In the genomic region with DNA sequence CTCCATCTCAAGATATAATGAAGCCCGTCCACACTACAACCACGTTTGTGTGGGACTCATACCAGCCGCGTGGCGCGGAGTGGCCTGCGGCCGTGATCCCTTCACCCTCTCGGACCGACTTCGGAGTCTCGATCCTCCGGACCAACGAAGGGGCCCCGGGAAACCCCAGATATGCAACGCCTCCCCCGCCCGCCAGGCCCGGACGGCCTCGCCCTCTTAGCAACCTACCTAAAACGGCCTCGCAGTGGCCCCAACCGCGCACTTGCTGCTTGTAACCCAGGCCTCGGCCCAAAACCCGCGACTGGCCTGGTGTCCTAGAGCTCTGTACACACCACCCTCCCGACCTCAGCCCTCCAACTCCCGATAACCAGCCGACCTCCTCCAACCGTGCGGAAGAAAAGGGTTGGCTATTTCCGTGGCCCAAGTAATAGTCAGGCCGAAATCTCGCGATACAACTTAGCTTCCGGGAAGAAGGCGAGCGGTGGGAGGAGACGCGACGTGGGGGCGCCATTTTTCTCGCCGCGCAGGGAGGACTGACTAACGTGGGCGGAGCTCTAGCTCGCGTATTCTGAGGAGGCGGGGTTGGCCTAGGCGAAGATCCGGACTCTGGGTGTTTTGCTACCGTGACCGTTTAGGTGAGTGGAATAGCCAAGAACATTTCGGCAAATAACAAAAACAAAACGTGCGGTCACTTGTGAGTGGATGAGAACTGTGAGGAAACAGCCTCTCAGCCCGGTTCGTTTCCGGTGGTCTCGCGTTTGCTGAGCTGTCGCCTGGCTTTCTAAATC, we compare ENCODE assay signal across 1 cellular context.
TF ChIP-seq lines count a peak whose summit lies in the region.

A gene (plus strand): TSS at position 579 of the 788 bp plus-strand sequence. CDS start 5,722 bp downstream, outside the sequence.
A gene with protein sequence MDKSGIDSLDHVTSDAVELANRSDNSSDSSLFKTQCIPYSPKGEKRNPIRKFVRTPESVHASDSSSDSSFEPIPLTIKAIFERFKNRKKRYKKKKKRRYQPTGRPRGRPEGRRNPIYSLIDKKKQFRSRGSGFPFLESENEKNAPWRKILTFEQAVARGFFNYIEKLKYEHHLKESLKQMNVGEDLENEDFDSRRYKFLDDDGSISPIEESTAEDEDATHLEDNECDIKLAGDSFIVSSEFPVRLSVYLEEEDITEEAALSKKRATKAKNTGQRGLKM (minus strand): TSS at position 402 of the 788 bp plus-strand sequence. CDS start 2,191 bp downstream, outside the sequence.

TF ChIP-seq in HepG2, 621 proteins besides CTCF, POLR2A, EP300 and RAD21 (continued from another document and continues in another):
- no peak for TF ChIP-seq KDM6A (CRISPR knock-in tag; IDR thresholded peaks at IDR 0.05; ENCODE audit: low read depth)
- TF ChIP-seq, protein P1, sequence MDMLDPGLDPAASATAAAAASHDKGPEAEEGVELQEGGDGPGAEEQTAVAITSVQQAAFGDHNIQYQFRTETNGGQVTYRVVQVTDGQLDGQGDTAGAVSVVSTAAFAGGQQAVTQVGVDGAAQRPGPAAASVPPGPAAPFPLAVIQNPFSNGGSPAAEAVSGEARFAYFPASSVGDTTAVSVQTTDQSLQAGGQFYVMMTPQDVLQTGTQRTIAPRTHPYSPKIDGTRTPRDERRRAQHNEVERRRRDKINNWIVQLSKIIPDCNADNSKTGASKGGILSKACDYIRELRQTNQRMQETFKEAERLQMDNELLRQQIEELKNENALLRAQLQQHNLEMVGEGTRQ (IDR thresholded peaks at IDR 0.05; ENCODE audit: low read depth, low read length): no peak
- TF ChIP-seq, protein P1 (CRISPR knock-in tag; IDR thresholded peaks at IDR 0.05; ENCODE audit: borderline replicate concordance): no peak; the same call in 1 of the 2 replicates
- no peak for TF ChIP-seq ZNF382 (CRISPR knock-in tag; IDR thresholded peaks at IDR 0.05; ENCODE audit: borderline replicate concordance)
- TF ChIP-seq ZMYM2 (CRISPR knock-in tag; IDR thresholded peaks at IDR 0.05): peak; percentile 77
- peak; percentile 76; the same call in 1 of the 2 replicates for TF ChIP-seq HNRNPL (IDR thresholded peaks at IDR 0.05; ENCODE audit: low read depth, low read length)
- no peak for TF ChIP-seq NFKB2 (CRISPR knock-in tag; IDR thresholded peaks at IDR 0.05; ENCODE audit: borderline replicate concordance)
- peak; percentile 73 for TF ChIP-seq ZBTB38 (CRISPR knock-in tag; IDR thresholded peaks at IDR 0.05)
- TF ChIP-seq MTA1 (CRISPR knock-in tag; IDR thresholded peaks at IDR 0.05; ENCODE audit: borderline replicate concordance): no peak
- no peak for TF ChIP-seq STAT5B (CRISPR knock-in tag; IDR thresholded peaks at IDR 0.05)
- TF ChIP-seq POLR2G (IDR thresholded peaks at IDR 0.05; ENCODE audit: low read depth, low read length): peak; percentile 99
- no peak for TF ChIP-seq ZFP36 (IDR thresholded peaks at IDR 0.05; ENCODE audit: borderline replicate concordance, low read depth, low read length, partially characterized antibody)
- peak; percentile 99 for TF ChIP-seq DR1 (CRISPR knock-in tag; IDR thresholded peaks at IDR 0.05)
- TF ChIP-seq ZBTB3 (CRISPR knock-in tag; IDR thresholded peaks at IDR 0.05; ENCODE audit: borderline replicate concordance, low read depth): peak; percentile 58; the same call in 1 of the 2 replicates
- no peak; the same call in 1 of the 2 replicates for TF ChIP-seq ZBTB8A (CRISPR knock-in tag; IDR thresholded peaks at IDR 0.05; ENCODE audit: borderline replicate concordance, low read depth)
- TF ChIP-seq ZBTB1 (CRISPR knock-in tag; IDR thresholded peaks at IDR 0.05; ENCODE audit: borderline replicate concordance): no peak
- TF ChIP-seq HMG20A (CRISPR knock-in tag; IDR thresholded peaks at IDR 0.05; ENCODE audit: borderline replicate concordance): no peak
- TF ChIP-seq GATA4 (IDR thresholded peaks at IDR 0.05; ENCODE audit: borderline replicate concordance, low read depth): peak; percentile 86
- peak; percentile 52; the same call in 1 of the 2 replicates for TF ChIP-seq NFIB (CRISPR knock-in tag; IDR thresholded peaks at IDR 0.05; ENCODE audit: borderline replicate concordance)
- 0 out of 2 replicates have a peak, but pooled peaks have one; percentile 76 for TF ChIP-seq SP4 (CRISPR knock-in tag; IDR thresholded peaks at IDR 0.05)
- TF ChIP-seq ZNF558 (CRISPR knock-in tag; IDR thresholded peaks at IDR 0.05; ENCODE audit: borderline replicate concordance): no peak
- TF ChIP-seq, protein P2, sequence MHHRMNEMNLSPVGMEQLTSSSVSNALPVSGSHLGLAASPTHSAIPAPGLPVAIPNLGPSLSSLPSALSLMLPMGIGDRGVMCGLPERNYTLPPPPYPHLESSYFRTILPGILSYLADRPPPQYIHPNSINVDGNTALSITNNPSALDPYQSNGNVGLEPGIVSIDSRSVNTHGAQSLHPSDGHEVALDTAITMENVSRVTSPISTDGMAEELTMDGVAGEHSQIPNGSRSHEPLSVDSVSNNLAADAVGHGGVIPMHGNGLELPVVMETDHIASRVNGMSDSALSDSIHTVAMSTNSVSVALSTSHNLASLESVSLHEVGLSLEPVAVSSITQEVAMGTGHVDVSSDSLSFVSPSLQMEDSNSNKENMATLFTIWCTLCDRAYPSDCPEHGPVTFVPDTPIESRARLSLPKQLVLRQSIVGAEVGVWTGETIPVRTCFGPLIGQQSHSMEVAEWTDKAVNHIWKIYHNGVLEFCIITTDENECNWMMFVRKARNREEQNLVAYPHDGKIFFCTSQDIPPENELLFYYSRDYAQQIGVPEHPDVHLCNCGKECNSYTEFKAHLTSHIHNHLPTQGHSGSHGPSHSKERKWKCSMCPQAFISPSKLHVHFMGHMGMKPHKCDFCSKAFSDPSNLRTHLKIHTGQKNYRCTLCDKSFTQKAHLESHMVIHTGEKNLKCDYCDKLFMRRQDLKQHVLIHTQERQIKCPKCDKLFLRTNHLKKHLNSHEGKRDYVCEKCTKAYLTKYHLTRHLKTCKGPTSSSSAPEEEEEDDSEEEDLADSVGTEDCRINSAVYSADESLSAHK (CRISPR knock-in tag; IDR thresholded peaks at IDR 0.05; ENCODE audit: borderline replicate concordance): no peak
- TF ChIP-seq, protein P3, sequence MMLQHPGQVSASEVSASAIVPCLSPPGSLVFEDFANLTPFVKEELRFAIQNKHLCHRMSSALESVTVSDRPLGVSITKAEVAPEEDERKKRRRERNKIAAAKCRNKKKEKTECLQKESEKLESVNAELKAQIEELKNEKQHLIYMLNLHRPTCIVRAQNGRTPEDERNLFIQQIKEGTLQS (CRISPR knock-in tag; IDR thresholded peaks at IDR 0.05): peak; percentile 20; the same call in 1 of the 2 replicates
- no peak; the same call in 1 of the 2 replicates for TF ChIP-seq SP140L (CRISPR knock-in tag; IDR thresholded peaks at IDR 0.05; ENCODE audit: borderline replicate concordance)
- TF ChIP-seq FOXA1 (IDR thresholded peaks at IDR 0.05): no peak
- TF ChIP-seq FOXA1 (CRISPR knock-in tag; IDR thresholded peaks at IDR 0.05): 0 out of 2 replicates have a peak, but pooled peaks have one; percentile 5
- no peak for TF ChIP-seq ZNF468 (CRISPR knock-in tag; IDR thresholded peaks at IDR 0.05)
- TF ChIP-seq SIN3B (IDR thresholded peaks at IDR 0.05; ENCODE audit: low read length): no peak
- no peak for TF ChIP-seq ZNF564 (CRISPR knock-in tag; IDR thresholded peaks at IDR 0.05)
- no peak; the same call in 1 of the 2 replicates for TF ChIP-seq ZSCAN9 (CRISPR knock-in tag; IDR thresholded peaks at IDR 0.05; ENCODE audit: borderline replicate concordance)
- no peak for TF ChIP-seq TBX3 (IDR thresholded peaks at IDR 0.05; ENCODE audit: borderline replicate concordance)
- TF ChIP-seq ZNF562 (CRISPR knock-in tag; IDR thresholded peaks at IDR 0.05; ENCODE audit: borderline replicate concordance): no peak
- TF ChIP-seq ZNF652 (CRISPR knock-in tag; IDR thresholded peaks at IDR 0.05; ENCODE audit: borderline replicate concordance, low read depth): no peak
- TF ChIP-seq, protein P4, sequence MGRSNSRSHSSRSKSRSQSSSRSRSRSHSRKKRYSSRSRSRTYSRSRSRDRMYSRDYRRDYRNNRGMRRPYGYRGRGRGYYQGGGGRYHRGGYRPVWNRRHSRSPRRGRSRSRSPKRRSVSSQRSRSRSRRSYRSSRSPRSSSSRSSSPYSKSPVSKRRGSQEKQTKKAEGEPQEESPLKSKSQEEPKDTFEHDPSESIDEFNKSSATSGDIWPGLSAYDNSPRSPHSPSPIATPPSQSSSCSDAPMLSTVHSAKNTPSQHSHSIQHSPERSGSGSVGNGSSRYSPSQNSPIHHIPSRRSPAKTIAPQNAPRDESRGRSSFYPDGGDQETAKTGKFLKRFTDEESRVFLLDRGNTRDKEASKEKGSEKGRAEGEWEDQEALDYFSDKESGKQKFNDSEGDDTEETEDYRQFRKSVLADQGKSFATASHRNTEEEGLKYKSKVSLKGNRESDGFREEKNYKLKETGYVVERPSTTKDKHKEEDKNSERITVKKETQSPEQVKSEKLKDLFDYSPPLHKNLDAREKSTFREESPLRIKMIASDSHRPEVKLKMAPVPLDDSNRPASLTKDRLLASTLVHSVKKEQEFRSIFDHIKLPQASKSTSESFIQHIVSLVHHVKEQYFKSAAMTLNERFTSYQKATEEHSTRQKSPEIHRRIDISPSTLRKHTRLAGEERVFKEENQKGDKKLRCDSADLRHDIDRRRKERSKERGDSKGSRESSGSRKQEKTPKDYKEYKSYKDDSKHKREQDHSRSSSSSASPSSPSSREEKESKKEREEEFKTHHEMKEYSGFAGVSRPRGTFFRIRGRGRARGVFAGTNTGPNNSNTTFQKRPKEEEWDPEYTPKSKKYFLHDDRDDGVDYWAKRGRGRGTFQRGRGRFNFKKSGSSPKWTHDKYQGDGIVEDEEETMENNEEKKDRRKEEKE (IDR thresholded peaks at IDR 0.05): no peak
- peak; percentile 99 for TF ChIP-seq POLR2AphosphoS5 (IDR thresholded peaks at IDR 0.05; ENCODE audit: low read depth, low read length)
- TF ChIP-seq FOSL2 (CRISPR knock-in tag; IDR thresholded peaks at IDR 0.05): peak; percentile 22; the same call in 1 of the 2 replicates
- no peak; the same call in 1 of the 2 replicates for TF ChIP-seq ZFP90 (CRISPR knock-in tag; IDR thresholded peaks at IDR 0.05; ENCODE audit: borderline replicate concordance)
- TF ChIP-seq FOXA3 (CRISPR knock-in tag; IDR thresholded peaks at IDR 0.05): peak; percentile 67
- TF ChIP-seq, protein P5, sequence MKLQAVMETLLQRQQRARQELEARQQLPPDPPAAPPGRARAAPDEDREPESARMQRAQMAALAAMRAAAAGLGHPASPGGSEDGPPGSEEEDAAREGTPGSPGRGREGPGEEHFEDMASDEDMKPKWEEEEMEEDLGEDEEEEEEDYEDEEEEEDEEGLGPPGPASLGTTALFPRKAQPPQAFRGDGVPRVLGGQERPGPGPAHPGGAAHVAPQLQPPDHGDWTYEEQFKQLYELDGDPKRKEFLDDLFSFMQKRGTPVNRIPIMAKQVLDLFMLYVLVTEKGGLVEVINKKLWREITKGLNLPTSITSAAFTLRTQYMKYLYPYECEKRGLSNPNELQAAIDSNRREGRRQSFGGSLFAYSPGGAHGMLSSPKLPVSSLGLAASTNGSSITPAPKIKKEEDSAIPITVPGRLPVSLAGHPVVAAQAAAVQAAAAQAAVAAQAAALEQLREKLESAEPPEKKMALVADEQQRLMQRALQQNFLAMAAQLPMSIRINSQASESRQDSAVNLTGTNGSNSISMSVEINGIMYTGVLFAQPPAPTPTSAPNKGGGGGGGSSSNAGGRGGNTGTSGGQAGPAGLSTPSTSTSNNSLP (IDR thresholded peaks at IDR 0.05; ENCODE audit: low read depth, low read length): no peak
- TF ChIP-seq NR3C1 (CRISPR knock-in tag; IDR thresholded peaks at IDR 0.05): no peak
- no peak for TF ChIP-seq ZIK1 (CRISPR knock-in tag; IDR thresholded peaks at IDR 0.05; ENCODE audit: borderline replicate concordance, low read depth)
- TF ChIP-seq MTF2 (CRISPR knock-in tag; IDR thresholded peaks at IDR 0.05; ENCODE audit: borderline replicate concordance): no peak
- TF ChIP-seq ZNF782 (CRISPR knock-in tag; IDR thresholded peaks at IDR 0.05; ENCODE audit: borderline replicate concordance): peak; percentile 9; the same call in 1 of the 2 replicates
- no peak for TF ChIP-seq NR2F6 (IDR thresholded peaks at IDR 0.05)
- peak; percentile 25; the same call in 1 of the 2 replicates for TF ChIP-seq NR2F6 (CRISPR knock-in tag; IDR thresholded peaks at IDR 0.05)
- peak; percentile 80; the same call in 1 of the 2 replicates for TF ChIP-seq ZFP1 (CRISPR knock-in tag; IDR thresholded peaks at IDR 0.05)
- no peak for TF ChIP-seq ZNF7 (CRISPR knock-in tag; IDR thresholded peaks at IDR 0.05)
- TF ChIP-seq, protein P6, sequence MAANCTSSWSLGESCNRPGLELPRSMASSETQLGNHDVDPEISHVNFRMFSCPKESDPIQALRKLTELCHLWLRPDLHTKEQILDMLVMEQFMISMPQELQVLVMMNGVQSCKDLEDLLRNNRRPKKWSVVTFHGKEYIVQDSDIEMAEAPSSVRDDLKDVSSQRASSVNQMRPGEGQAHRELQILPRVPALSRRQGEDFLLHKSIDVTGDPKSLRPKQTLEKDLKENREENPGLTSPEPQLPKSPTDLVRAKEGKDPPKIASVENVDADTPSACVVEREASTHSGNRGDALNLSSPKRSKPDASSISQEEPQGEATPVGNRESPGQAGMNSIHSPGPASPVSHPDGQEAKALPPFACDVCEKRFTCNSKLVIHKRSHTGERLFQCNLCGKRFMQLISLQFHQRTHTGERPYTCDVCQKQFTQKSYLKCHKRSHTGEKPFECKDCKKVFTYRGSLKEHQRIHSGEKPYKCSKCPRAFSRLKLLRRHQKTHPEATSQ (CRISPR knock-in tag; IDR thresholded peaks at IDR 0.05; ENCODE audit: borderline replicate concordance): no peak
- TF ChIP-seq, protein P7, sequence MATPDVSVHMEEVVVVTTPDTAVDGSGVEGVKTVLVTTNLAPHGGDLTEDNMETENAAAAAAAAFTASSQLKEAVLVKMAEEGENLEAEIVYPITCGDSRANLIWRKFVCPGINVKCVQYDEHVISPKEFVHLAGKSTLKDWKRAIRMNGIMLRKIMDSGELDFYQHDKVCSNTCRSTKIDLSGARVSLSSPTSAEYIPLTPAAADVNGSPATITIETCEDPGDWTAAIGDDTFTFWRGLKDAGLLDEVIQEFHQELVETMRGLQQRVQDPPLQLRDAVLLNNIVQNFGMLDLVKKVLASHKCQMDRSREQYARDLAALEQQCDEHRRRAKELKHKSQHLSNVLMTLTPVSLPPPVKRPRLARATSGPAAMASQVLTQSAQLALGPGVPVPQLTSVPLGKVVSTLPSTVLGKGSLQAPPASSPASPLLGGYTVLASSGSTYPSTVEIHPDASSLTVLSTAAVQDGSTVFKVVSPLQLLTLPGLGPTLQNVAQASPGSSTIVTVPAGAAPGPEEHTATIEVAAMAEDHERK (CRISPR knock-in tag; IDR thresholded peaks at IDR 0.05; ENCODE audit: low read depth): peak; percentile 67
- no peak; the same call in 1 of the 2 replicates for TF ChIP-seq MED13 (CRISPR knock-in tag; IDR thresholded peaks at IDR 0.05)
- TF ChIP-seq ZNF501 (CRISPR knock-in tag; IDR thresholded peaks at IDR 0.05): peak; percentile 83
